In the genomic region with DNA sequence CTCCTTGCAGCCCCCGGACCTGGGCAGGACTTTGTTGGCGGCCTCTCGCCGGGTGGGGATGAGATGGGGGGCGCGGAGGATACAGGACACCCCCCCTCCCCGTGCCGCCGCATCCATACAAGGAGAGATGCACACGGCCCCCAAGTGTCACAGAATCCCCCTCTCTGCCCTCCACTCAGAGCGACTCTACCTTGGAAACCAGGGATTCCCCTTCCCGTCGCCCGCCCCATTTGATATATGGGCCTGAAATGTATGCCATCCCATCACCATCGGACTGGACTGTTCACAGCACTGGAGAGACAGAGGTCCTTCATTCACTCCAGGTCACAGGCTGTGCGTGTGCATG, we compare ENCODE assay signal across 7 cellular contexts. TPM values are rescaled to one million over a fixed set of nuclear protein-coding genes. Genes with fewer than 3 reads are reported as not detected.
DNase-seq lines count a peak whose midpoint lies in the region; ATAC-seq and TF ChIP-seq lines count a peak whose summit lies in the region.

No MANE protein-coding gene starts in this region.

- H2AFZ ChIP-seq in OCI-LY1 (ENCODE audit: low read length) (no peak overlapping the region), neuronal stem cell (ENCODE audit: low read length) (peak overlapping the region; percentile 95)

- H4K8ac ChIP-seq in neuronal stem cell (ENCODE audit: low read depth, low read length), result no peak overlapping the region

- peak overlapping the region; percentile 59; the same call in 1 of the 2 replicates for H3K9ac ChIP-seq in OCI-LY1 (ENCODE audit: low read length)
- H3K9ac ChIP-seq in neuronal stem cell (ENCODE audit: low read depth, low read length, poor library complexity), result peak overlapping the region; percentile 83

- no CpG with 5 or more reads among the region's 16 CpGs for WGBS in neuronal stem cell (ENCODE audit: extremely low coverage in 2 of 2, insufficient read length in 2 of 2, insufficient replicate concordance in 1 of 2), 2 donors

- H3K14ac ChIP-seq in neuronal stem cell (ENCODE audit: low read length), result no peak overlapping the region

- H2BK15ac ChIP-seq in neuronal stem cell (ENCODE audit: low read length), result no peak overlapping the region

- DNase-seq in epithelial cell of esophagus (ENCODE audit: low read depth) (no peak), neuronal stem cell (ENCODE audit: low spot score) (no peak), GM03348 (ENCODE audit: low spot score) (no peak), inferior parietal cortex (ENCODE audit: extremely low spot score) (no peak)

- H3K27me3 ChIP-seq in OCI-LY1 (ENCODE audit: insufficient read depth, low read length), result no peaks in the 10 kb centered on the region
- no peaks in the 10 kb centered on the region for H3K27me3 ChIP-seq in neuronal stem cell (ENCODE audit: control insufficient read depth in 3 of 3, insufficient read depth in 3 of 3, low read depth in 1 of 3, low read length in 3 of 3)

- H2BK5ac ChIP-seq in neuronal stem cell (ENCODE audit: low read length), result no peak overlapping the region

- no peak overlapping the region for H3K4ac ChIP-seq in neuronal stem cell (ENCODE audit: low read length)

- H3K36me3 ChIP-seq in OCI-LY1 (ENCODE audit: insufficient read depth, low read length) (no peaks in the 10 kb centered on the region), neuronal stem cell (replicated peaks in 1 of 2; ENCODE audit: control insufficient read depth in 2 of 2, insufficient read depth in 2 of 2, low read length in 2 of 2) (peaks cover 0 to 1% of the 10 kb centered on the region in 2 donors)

- ATAC-seq in GM21619 (IDR thresholded peaks at IDR 0.05; ENCODE audit: unreplicated experiment) (peak; percentile 12), GM18867 (IDR thresholded peaks at IDR 0.05; ENCODE audit: unreplicated experiment) (no peak)

- H2BK120ac ChIP-seq in neuronal stem cell (ENCODE audit: low read depth, low read length), result no peak overlapping the region

- no peak for TF ChIP-seq CTCF in OCI-LY1 (IDR thresholded peaks at IDR 0.05; ENCODE audit: low read length)
- TF ChIP-seq CTCF in epithelial cell of esophagus (IDR thresholded peaks at IDR 0.05; ENCODE audit: insufficient read depth, low read depth, low read length, missing control alignments), result no peak

- H3K9me2 ChIP-seq in OCI-LY1 (ENCODE audit: low read depth, low read length), result no peaks in the 10 kb centered on the region

- H2AK5ac ChIP-seq in neuronal stem cell (ENCODE audit: low read depth, low read length), result no peak overlapping the region

- H3K9me3 ChIP-seq in OCI-LY1 (ENCODE audit: low read length) (no peaks in the 10 kb centered on the region), neuronal stem cell (replicated peaks in 1 of 2; ENCODE audit: control insufficient read depth in 2 of 2, insufficient read depth in 1 of 2, low read depth in 1 of 2, low read length in 2 of 2) (no peaks in the 10 kb centered on the region)

- H3K18ac ChIP-seq in neuronal stem cell (ENCODE audit: low read length), result peak overlapping the region; percentile 15

- H4K91ac ChIP-seq in neuronal stem cell (ENCODE audit: low read depth, low read length, poor library complexity), result no peak overlapping the region

- H3K27ac ChIP-seq in OCI-LY1 (ENCODE audit: low read depth, low read length, poor library complexity, severe bottlenecking), result no peak overlapping the region
- no peak overlapping the region for H3K27ac ChIP-seq in neuronal stem cell (replicated peaks; ENCODE audit: low read length)

- no peaks in the 10 kb centered on the region for H4K20me1 ChIP-seq in OCI-LY1 (ENCODE audit: insufficient read depth, low read length)

- no peak overlapping the region for H3K23ac ChIP-seq in neuronal stem cell (ENCODE audit: low read depth, low read length, poor library complexity)

- peaks cover 3% of the 10 kb centered on the region for H3K4me1 ChIP-seq in OCI-LY1 (ENCODE audit: insufficient read depth, low read length, severe bottlenecking)
- H3K4me1 ChIP-seq in neuronal stem cell (ENCODE audit: control insufficient read depth in 2 of 2, insufficient read depth in 1 of 2, low read depth in 1 of 2, low read length in 2 of 2), result peaks cover 4% of the 10 kb centered on the region in 2 donors

- no peaks in the 10 kb centered on the region for H3K79me2 ChIP-seq in OCI-LY1 (ENCODE audit: insufficient read depth, low read length)

- H3K4me2 ChIP-seq in OCI-LY1 (ENCODE audit: low read length), result peak overlapping the region; percentile 79
- H3K4me2 ChIP-seq in neuronal stem cell (ENCODE audit: insufficient read depth, low read length, poor library complexity, severe bottlenecking), result peak overlapping the region; percentile 62

- H3K79me1 ChIP-seq in neuronal stem cell (ENCODE audit: low read depth, low read length), result no peaks in the 10 kb centered on the region

- H2BK12ac ChIP-seq in neuronal stem cell (ENCODE audit: low read length), result no peak overlapping the region

- H3F3A ChIP-seq in OCI-LY1 (ENCODE audit: insufficient read depth, low read length), result no peaks in the 10 kb centered on the region

- peak overlapping the region; percentile 71 for H3K4me3 ChIP-seq in OCI-LY1 (ENCODE audit: low read depth, low read length, poor library complexity, severe bottlenecking)
- peak overlapping the region; percentile 69 for H3K4me3 ChIP-seq in epithelial cell of esophagus (ENCODE audit: low read length)
- H3K4me3 ChIP-seq in neuronal stem cell (ENCODE audit: low read length in 2 of 2), result peak overlapping the region; percentile 75 to 90

RNA-seq across cellular contexts. Expression of a gene that starts 0.4 kb away (rescaled TPM):
- 12.1 TPM for polyA plus RNA-seq in neuronal stem cell (2013, experiment 1 of 2)
- 11.9 TPM for polyA plus RNA-seq in neuronal stem cell (2013, experiment 2 of 2)

RNA-seq across cellular contexts. Expression of a gene that starts 12.4 kb away (rescaled TPM):
- polyA plus RNA-seq in neuronal stem cell (2013, experiment 1 of 2), result 106 TPM
- polyA plus RNA-seq in neuronal stem cell (2013, experiment 2 of 2), result 101 TPM

RNA-seq across cellular contexts. Expression of a gene that starts 30.3 kb away (rescaled TPM):
- polyA plus RNA-seq in neuronal stem cell (2013, experiment 1 of 2), result 5.8 TPM
- 5.4 TPM for polyA plus RNA-seq in neuronal stem cell (2013, experiment 2 of 2)

RNA-seq across cellular contexts. Expression of a gene that starts 33.2 kb away (rescaled TPM):
- 30.5 TPM for polyA plus RNA-seq in neuronal stem cell (2013, experiment 1 of 2)
- 30.8 TPM for polyA plus RNA-seq in neuronal stem cell (2013, experiment 2 of 2)

RNA-seq across cellular contexts. Expression of a gene that starts 39.2 kb away (rescaled TPM):
- 3.7 TPM for polyA plus RNA-seq in neuronal stem cell (2013, experiment 1 of 2)
- 4.0 TPM for polyA plus RNA-seq in neuronal stem cell (2013, experiment 2 of 2)
